Comparison of ENCODE assay signal across 13 cellular contexts in genomic region chr20:15333170-15333569, GRCh38.
DNase-seq lines count a peak whose midpoint lies in the region; ATAC-seq and TF ChIP-seq lines count a peak whose summit lies in the region.
"Had no signal": no experiment of that assay in that cellular context is flagged by ENCODE, and none has a peak within 500 bp of the region (broad histone marks: within the 10 kb centered on the region; RNA-seq: fewer than 3 reads in every experiment).

No MANE protein-coding gene starts in this region.

- peak overlapping the region; percentile 69 to 85 (median 76) for H3K4me3 Mint-ChIP-seq in IgD-negative memory B cell
- H3K4me3 Mint-ChIP-seq: H9 had no signal

- no peaks in the 10 kb centered on the region for H3K27me3 Mint-ChIP-seq in IgD-negative memory B cell

- ATAC-seq in GM18861 (IDR thresholded peaks at IDR 0.05; ENCODE audit: unreplicated experiment): peak; percentile 27
- ATAC-seq in GM21447 (IDR thresholded peaks at IDR 0.05; ENCODE audit: unreplicated experiment): peak; percentile 52
- peak; percentile 24 for ATAC-seq in HG02981 (IDR thresholded peaks at IDR 0.05; ENCODE audit: unreplicated experiment)
- ATAC-seq in omental fat pad (ENCODE audit: low FRiP score): no peak
- ATAC-seq: K562 had no signal

- H3K4me1 Mint-ChIP-seq in IgD-negative memory B cell: peaks cover 15 to 22% (median 15%) of the 10 kb centered on the region in 3 donors

- no peak for TF ChIP-seq CTCF in omental fat pad (IDR thresholded peaks at IDR 0.05)

- H3K27ac Mint-ChIP-seq in IgD-negative memory B cell: peak overlapping the region; percentile 62 to 92 (median 80)
- H3K27ac Mint-ChIP-seq: H9 had no signal

- no peaks in the 10 kb centered on the region for H3K9me3 Mint-ChIP-seq in IgD-negative memory B cell
- H3K9me3 Mint-ChIP-seq: H9 had no signal

- DNase-seq in stimulated activated CD4-positive, alpha-beta T cell treated with anti-CD3 and anti-CD28 coated beads, Interleukin-4, amount 100 ng/mL, for 1 hour: no peak
- DNase-seq in omental fat pad (ENCODE audit: low spot score) (no peak), AG20443 (ENCODE audit: low spot score) (no peak)
- no peak for DNase-seq in stimulated activated CD4-positive, alpha-beta T cell treated with anti-CD3 and anti-CD28 coated beads, Interleukin-15, amount 100 ng/mL, for 24 hours
- DNase-seq: H9, NCI-H1694 treated with DMSO at 0.1 percent for 48 hours, NCI-H82, Right ventricle myocardium superior had no signal

- H3K36me3 Mint-ChIP-seq in IgD-negative memory B cell: no peaks in the 10 kb centered on the region
